ENCODE assay signal across 13 cellular contexts in the genomic region with DNA sequence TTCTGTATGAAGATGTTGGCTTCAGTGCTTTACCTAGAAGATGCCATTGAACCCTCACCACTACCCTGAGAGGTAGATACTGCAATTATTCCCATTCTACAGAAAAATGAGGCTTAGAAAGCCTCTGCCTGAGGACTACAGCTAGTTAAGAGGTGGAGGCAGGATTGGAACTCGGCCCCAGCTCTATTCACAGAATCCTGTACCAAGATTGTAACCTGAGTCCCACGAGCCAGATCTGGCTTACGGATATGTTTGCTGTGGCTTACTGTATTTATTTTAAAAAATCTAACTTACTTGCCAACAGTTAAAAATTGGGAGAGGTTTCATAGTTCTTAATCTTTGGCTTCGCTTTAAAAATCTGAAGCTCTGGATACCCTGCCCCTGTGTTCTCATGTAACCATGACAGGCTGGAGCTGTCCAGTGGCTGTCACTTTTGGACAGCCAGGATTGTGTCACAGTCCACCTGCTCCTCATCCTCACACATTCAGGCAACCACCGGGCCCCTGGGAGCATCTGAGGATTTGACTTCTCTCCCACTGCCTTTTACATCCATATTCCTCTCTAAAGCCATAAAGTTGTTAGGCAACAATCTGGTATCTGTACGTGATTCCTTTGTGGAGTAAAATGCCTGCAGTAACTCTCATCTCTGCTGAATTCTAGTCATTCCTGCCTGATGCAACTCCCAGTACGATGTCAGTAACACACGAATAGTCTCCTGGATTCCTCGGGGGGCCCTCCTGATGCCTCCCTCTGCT.
DNase-seq lines count a peak whose midpoint lies in the region; ATAC-seq and TF ChIP-seq lines count a peak whose summit lies in the region.
"Had no signal": no experiment of that assay in that cellular context is flagged by ENCODE, and none has a peak within 500 bp of the region (broad histone marks: within the 10 kb centered on the region; RNA-seq: fewer than 3 reads in every experiment).

No MANE protein-coding gene starts in this region.

- TF ChIP-seq CTCF in brain (conservative IDR thresholded peaks at IDR 0.05) = no peak
- no peak for TF ChIP-seq CTCF in glutamatergic neuron (IDR thresholded peaks at IDR 0.05; ENCODE audit: partially characterized antibody, unreplicated experiment)
- TF ChIP-seq CTCF in psoas muscle (IDR thresholded peaks at IDR 0.05) = no peak
- TF ChIP-seq CTCF in adrenal gland (IDR thresholded peaks at IDR 0.05) = no peak
- no peak for TF ChIP-seq CTCF in PC-3 (conservative IDR thresholded peaks at IDR 0.05; ENCODE audit: low read depth, low read length)

- peak; percentile 47 for DNase-seq in AG20443 (ENCODE audit: low spot score)
- no peak for DNase-seq in glutamatergic neuron
- DNase-seq in psoas muscle = peak in 1 of 2 donors; percentile 43
- no peak for DNase-seq in stimulated activated effector memory CD8-positive, alpha-beta T cell treated with anti-CD3 and anti-CD28 coated beads, Interleukin-12 subunit alpha, Interleukin-12 subunit beta, amount 100 ng/mL, for 72 hours (ENCODE audit: low spot score in 2 of 2)
- no peak for DNase-seq in adrenal gland
- no peak for DNase-seq in PC-3
- DNase-seq: central memory CD4-positive, alpha-beta T cell; HFFc6; MV-4-11 had no signal

- TF ChIP-seq POLR2A in adrenal gland (IDR thresholded peaks at IDR 0.05) = no peak

- H3K4me3 ChIP-seq in psoas muscle (no peak overlapping the region), adrenal gland (no peak overlapping the region), PC-3 (ENCODE audit: low read length) (no peak overlapping the region)
- H3K4me3 ChIP-seq: BLaER1 had no signal

- 20 to 28% (median 25%) methylated on average over 9 of the region's 9 CpGs for WGBS in psoas muscle, 3 donors
- WGBS in adrenal gland, 4 donors = 61 to 67% (median 65%) methylated on average over 9 of the region's 9 CpGs

- H3K9me3 ChIP-seq in psoas muscle (no peaks in the 10 kb centered on the region), adrenal gland (replicated peaks in 1 of 3) (no peaks in the 10 kb centered on the region), PC-3 (ENCODE audit: low read length) (no peaks in the 10 kb centered on the region)

- H3K36me3 ChIP-seq in psoas muscle (ENCODE audit: insufficient read depth in 1 of 2, low read depth in 1 of 2) = no peaks in the 10 kb centered on the region
- H3K36me3 ChIP-seq in adrenal gland (replicated peaks in 1 of 2) = no peaks in the 10 kb centered on the region
- no peaks in the 10 kb centered on the region for H3K36me3 ChIP-seq in PC-3 (ENCODE audit: low read depth, low read length)
- H3K36me3 ChIP-seq: BLaER1 had no signal

- H3K79me2 ChIP-seq in PC-3 (ENCODE audit: low read length) = no peaks in the 10 kb centered on the region

- ATAC-seq in psoas muscle (peak; percentile 91 to 92 (median 91)), GM19351 (IDR thresholded peaks at IDR 0.05; ENCODE audit: unreplicated experiment) (no peak), PC-3 (no peak)
- no peak for ATAC-seq in stimulated activated effector memory CD8-positive, alpha-beta T cell treated with anti-CD3 and anti-CD28 coated beads, Interleukin-12 subunit alpha, Interleukin-12 subunit beta, amount 100 ng/mL, for 72 hours

- H3K27me3 Mint-ChIP-seq in brain (peaks cover 4% of the 10 kb centered on the region), glutamatergic neuron (ENCODE audit: unreplicated experiment) (peaks cover 14% of the 10 kb centered on the region)

- no peak overlapping the region for H3K4me3 Mint-ChIP-seq in brain
- H3K4me3 Mint-ChIP-seq in glutamatergic neuron (ENCODE audit: unreplicated experiment) = no peak overlapping the region
- H3K4me3 Mint-ChIP-seq in stimulated activated effector memory CD8-positive, alpha-beta T cell treated with anti-CD3 and anti-CD28 coated beads, Interleukin-12 subunit alpha, Interleukin-12 subunit beta, amount 100 ng/mL, for 72 hours = no peak overlapping the region
- H3K4me3 Mint-ChIP-seq: HFFc6 had no signal

- H3K27ac ChIP-seq in psoas muscle = peak overlapping the region; percentile 41
- H3K27ac ChIP-seq in adrenal gland = no peak overlapping the region
- no peak overlapping the region for H3K27ac ChIP-seq in PC-3 (ENCODE audit: low read length)
- H3K27ac ChIP-seq: BLaER1, VCaP had no signal

- H3K4me2 ChIP-seq in PC-3 (ENCODE audit: low read length) = no peak overlapping the region
- H3K4me2 ChIP-seq: BLaER1 had no signal

- intact Hi-C loops in psoas muscle (cut with DNase I) = no loop called here
- intact Hi-C loops in adrenal gland (cut with DNase I) = no loop called here
- intact Hi-C loops in PC-3 (cut with micrococcal nuclease) = no loop called here

- peak overlapping the region in 4 of 5 experiments; percentile 47 to 93 (median 64) for H3K27ac Mint-ChIP-seq in brain
- H3K27ac Mint-ChIP-seq in glutamatergic neuron (ENCODE audit: unreplicated experiment) = peak overlapping the region; percentile 79
- no peak overlapping the region for H3K27ac Mint-ChIP-seq in stimulated activated effector memory CD8-positive, alpha-beta T cell treated with anti-CD3 and anti-CD28 coated beads, Interleukin-12 subunit alpha, Interleukin-12 subunit beta, amount 100 ng/mL, for 72 hours
- H3K27ac Mint-ChIP-seq: HFFc6 had no signal

- no peak overlapping the region for H3K9ac ChIP-seq in PC-3 (ENCODE audit: low read length)
- H3K9ac ChIP-seq: BLaER1 had no signal

- H3K4me1 Mint-ChIP-seq in brain = peaks cover 37% of the 10 kb centered on the region
- H3K4me1 Mint-ChIP-seq in glutamatergic neuron (ENCODE audit: low read depth, unreplicated experiment) = peaks cover 3% of the 10 kb centered on the region
- H3K4me1 Mint-ChIP-seq in stimulated activated effector memory CD8-positive, alpha-beta T cell treated with anti-CD3 and anti-CD28 coated beads, Interleukin-12 subunit alpha, Interleukin-12 subunit beta, amount 100 ng/mL, for 72 hours = no peaks in the 10 kb centered on the region

- H3K9me2 ChIP-seq in PC-3 (replicated peaks; ENCODE audit: low read length) = no peaks in the 10 kb centered on the region

- H3F3A ChIP-seq in PC-3 (ENCODE audit: low read length, unreplicated experiment) = no peaks in the 10 kb centered on the region

- CTCF ChIA-PET in PC-3 (lab: Charles Lee) = no interaction called here

- H2AFZ ChIP-seq in PC-3 (ENCODE audit: low read length) = no peak overlapping the region

- POLR2A ChIA-PET in PC-3 (lab: Charles Lee; ENCODE audit: unreplicated experiment) = no interaction called here

- H4K20me1 ChIP-seq in PC-3 (ENCODE audit: low read length) = no peaks in the 10 kb centered on the region
- H4K20me1 ChIP-seq: BLaER1 had no signal

- H3K27me3 ChIP-seq in psoas muscle (ENCODE audit: insufficient read depth in 3 of 3, low read length in 2 of 3) (no peaks in the 10 kb centered on the region), adrenal gland (no peaks in the 10 kb centered on the region), PC-3 (ENCODE audit: low read length) (no peaks in the 10 kb centered on the region)
- H3K27me3 ChIP-seq: BLaER1 had no signal

- peaks cover 0 to 10% (median 4%) of the 10 kb centered on the region in 5 experiments for H3K9me3 Mint-ChIP-seq in brain
- peaks cover 9% of the 10 kb centered on the region for H3K9me3 Mint-ChIP-seq in glutamatergic neuron (ENCODE audit: unreplicated experiment)
- H3K9me3 Mint-ChIP-seq in stimulated activated effector memory CD8-positive, alpha-beta T cell treated with anti-CD3 and anti-CD28 coated beads, Interleukin-12 subunit alpha, Interleukin-12 subunit beta, amount 100 ng/mL, for 72 hours = no peaks in the 10 kb centered on the region
- H3K9me3 Mint-ChIP-seq: HFFc6 had no signal

- no TSS peak for BruUV-seq in PC-3 (replicated peaks; lab: Mats Ljungman, UMichigan)

- H3K4me1 ChIP-seq in psoas muscle = peaks cover 15% of the 10 kb centered on the region
- H3K4me1 ChIP-seq in adrenal gland (replicated peaks in 1 of 2) = no peaks in the 10 kb centered on the region
- H3K4me1 ChIP-seq in PC-3 (ENCODE audit: insufficient read depth, low read length) = peaks cover 7% of the 10 kb centered on the region
- H3K4me1 ChIP-seq: BLaER1 had no signal

- no peaks in the 10 kb centered on the region for H3K36me3 Mint-ChIP-seq in brain
- no peaks in the 10 kb centered on the region for H3K36me3 Mint-ChIP-seq in glutamatergic neuron (ENCODE audit: unreplicated experiment)
- no peaks in the 10 kb centered on the region for H3K36me3 Mint-ChIP-seq in stimulated activated effector memory CD8-positive, alpha-beta T cell treated with anti-CD3 and anti-CD28 coated beads, Interleukin-12 subunit alpha, Interleukin-12 subunit beta, amount 100 ng/mL, for 72 hours

Comparison
In these comparisons a context has a peak if more than half of its experiments do, and no peak if none do; other contexts are left out.
1. ATAC-seq: peak in psoas muscle (4 of 4); none in GM19351 (single experiment), stimulated activated effector memory CD8-positive, alpha-beta T cell treated with anti-CD3 and anti-CD28 coated beads, Interleukin-12 subunit alpha, Interleukin-12 subunit beta, amount 100 ng/mL, for 72 hours (single experiment) and PC-3 (single experiment).